ENCODE assay signal across 21 cellular contexts in the genomic region with DNA sequence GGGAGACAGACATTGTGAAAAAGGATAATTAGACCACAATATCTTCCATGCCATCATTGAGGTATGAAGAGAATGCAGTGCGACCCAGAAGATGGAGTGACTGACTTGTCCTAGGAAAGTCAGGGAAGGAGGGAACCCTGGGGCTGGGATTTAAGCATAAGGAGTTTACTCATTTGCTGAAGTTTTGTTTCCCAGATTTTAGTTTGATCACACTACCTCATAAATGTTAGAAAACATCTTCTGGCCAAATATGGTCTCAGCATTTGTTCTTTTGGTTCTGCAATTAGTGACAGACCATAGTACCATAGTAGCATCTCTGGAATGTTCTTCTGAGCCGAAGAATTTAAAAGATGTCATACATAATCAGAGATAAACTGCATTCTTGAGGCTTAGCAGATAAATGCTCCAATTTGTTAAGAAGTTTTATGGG.
DNase-seq lines count a peak whose midpoint lies in the region; ATAC-seq, FAIRE-seq and TF ChIP-seq lines count a peak whose summit lies in the region.
"Had no signal": no experiment of that assay in that cellular context is flagged by ENCODE, and none has a peak within 500 bp of the region (broad histone marks: within the 10 kb centered on the region; RNA-seq: fewer than 3 reads in every experiment).

No MANE protein-coding gene starts in this region.

- peak overlapping the region; percentile 57; the same call in 2 of the 3 replicates for H2BK15ac ChIP-seq in IMR-90 (ENCODE audit: low read depth, low read length)
- no peak overlapping the region for H2BK15ac ChIP-seq in mesenchymal stem cell (ENCODE audit: low read depth, poor library complexity, severe bottlenecking)

- H3K23ac ChIP-seq in IMR-90 (ENCODE audit: low read depth, low read length), result peak overlapping the region; percentile 57
- H3K23ac ChIP-seq in mesenchymal stem cell (ENCODE audit: low read length in 2 of 2), result no peak overlapping the region

- peak overlapping the region; percentile 98 for H3K18ac ChIP-seq in IMR-90 (ENCODE audit: low read depth, low read length)
- H3K18ac ChIP-seq in mesenchymal stem cell (ENCODE audit: low read depth in 1 of 2, low read length in 2 of 2), result peak overlapping the region in 1 of 2 experiments; percentile 48

- H4K5ac ChIP-seq in IMR-90 (ENCODE audit: low read depth, low read length), result peak overlapping the region; percentile 95

- H2AK9ac ChIP-seq in IMR-90 (replicated peaks; ENCODE audit: low read depth, low read length, poor library complexity), result no peak overlapping the region

- WGBS in A549 (ENCODE audit: missing lambda C conversion rate), result 96% methylated on average over 2 of the region's 2 CpGs
- WGBS in IMR-90 (ENCODE audit: extremely low coverage in 2 of 2, insufficient read length in 1 of 2), 2 experiments, result no CpG with 5 or more reads among the region's 2 CpGs
- 18% methylated on average over 2 of the region's 2 CpGs for WGBS in mesenchymal stem cell

- TF ChIP-seq RAD21 in A549 (conservative IDR thresholded peaks at IDR 0.05 in 1 of 2, IDR thresholded peaks at IDR 0.05 in 1 of 2), result no peak
- TF ChIP-seq RAD21 in IMR-90 (IDR thresholded peaks at IDR 0.05; ENCODE audit: low read length), result no peak

- H3K4me3 Mint-ChIP-seq in activated CD4-positive, alpha-beta T cell treated with anti-CD3 and anti-CD28 coated beads, Interleukin-2, amount 10 ng/mL, durations not matched to agents 7 days and 5 days, result no peak overlapping the region
- H3K4me3 Mint-ChIP-seq: natural killer cell treated with Interleukin-12 subunit alpha and Interleukin-12 subunit beta and Interleukin-15 and Interleukin-18, amount 100 ng/mL, for 72 hours had no signal

- H2BK120ac ChIP-seq in IMR-90 (ENCODE audit: low read depth, low read length) (peak overlapping the region; percentile 98), mesenchymal stem cell (ENCODE audit: low read depth, low read length) (no peak overlapping the region)

- H3K4me3 ChIP-seq in A549 (no peak overlapping the region), IMR-90 (ENCODE audit: insufficient read depth, low read depth, low read length) (no peak overlapping the region), mesenchymal stem cell (ENCODE audit: insufficient read depth in 1 of 2, low read depth in 1 of 2, low read length in 2 of 2) (no peak overlapping the region), dorsolateral prefrontal cortex (no peak overlapping the region)
- H3K4me3 ChIP-seq: thyroid gland had no signal

- ATAC-seq in A549, result no peak
- peak; percentile 55 for ATAC-seq in IMR-90 (ENCODE audit: low read depth)
- no peak for ATAC-seq in GM18861 (IDR thresholded peaks at IDR 0.05; ENCODE audit: unreplicated experiment)
- ATAC-seq: left lobe of liver; natural killer cell treated with Interleukin-12 subunit alpha and Interleukin-12 subunit beta and Interleukin-15 and Interleukin-18, amount 100 ng/mL, for 72 hours had no signal

- peak overlapping the region; percentile 85 for H3K56ac ChIP-seq in IMR-90 (ENCODE audit: extremely low read depth, insufficient read depth, low read length)

- TF ChIP-seq CTCF in A549 (IDR thresholded peaks at IDR 0.05) (no peak), IMR-90 (conservative IDR thresholded peaks at IDR 0.05; ENCODE audit: low read depth, low read length) (no peak), dorsolateral prefrontal cortex (IDR thresholded peaks at IDR 0.05 in 54 of 56, conservative IDR thresholded peaks at IDR 0.05 in 2 of 56; ENCODE audit: low read depth in 1 of 56, partially characterized antibody in 56 of 56) (no peak)

- TF ChIP-seq EP300 in A549 (IDR thresholded peaks at IDR 0.05), result no peak

- H3K4me1 Mint-ChIP-seq in activated CD4-positive, alpha-beta T cell treated with anti-CD3 and anti-CD28 coated beads, Interleukin-2, amount 10 ng/mL, durations not matched to agents 7 days and 5 days, result no peaks in the 10 kb centered on the region

- DNase-seq in A549 (ENCODE audit: low read depth in 1 of 2, low spot score in 1 of 2), result no peak
- peak; percentile 75 for DNase-seq in IMR-90
- DNase-seq in dedifferentiated amniotic fluid mesenchymal stem cell (ENCODE audit: extremely low spot score), result peak; percentile 41
- peak; percentile 66 for DNase-seq in mesenchymal stem cell
- DNase-seq in activated CD4-positive, alpha-beta T cell treated with anti-CD3 and anti-CD28 coated beads, Interleukin-2, amount 10 ng/mL, durations not matched to agents 7 days and 5 days, result no peak
- no peak for DNase-seq in NCI-H446 treated with DMSO at 0.1 percent for 48 hours (lab: John Stamatoyannopoulos, UW)
- no peak for DNase-seq in dorsolateral prefrontal cortex
- DNase-seq: 8988T; activated gamma-delta T cell treated with Interleukin-2 at 50 U/mL for 16 hours; NCI-H1436; NCI-H510A treated with DMSO at 0.1 percent for 48 hours; OCI-M1; stimulated activated CD4-positive, alpha-beta T cell treated with anti-CD3 and anti-CD28 coated beads, Interleukin-2, amount 100 ng/mL, for 48 hours; thyroid gland had no signal

- peak overlapping the region; percentile 85 for H2AK5ac ChIP-seq in IMR-90 (ENCODE audit: low read depth, low read length)
- no peak overlapping the region for H2AK5ac ChIP-seq in mesenchymal stem cell (ENCODE audit: low read length, severe bottlenecking)

- H2BK12ac ChIP-seq in mesenchymal stem cell (ENCODE audit: low read length in 2 of 2), result peak overlapping the region in 1 of 2 experiments; percentile 81

- H3K4me1 ChIP-seq in A549 (peaks cover 58% of the 10 kb centered on the region), IMR-90 (ENCODE audit: control insufficient read depth, insufficient read depth, low read length) (peaks cover 31% of the 10 kb centered on the region), mesenchymal stem cell (ENCODE audit: control insufficient read depth, insufficient read depth, low read depth, low read length) (peaks cover 14% of the 10 kb centered on the region)

- TF ChIP-seq POLR2A in A549 (IDR thresholded peaks at IDR 0.05; ENCODE audit: low read length) (no peak), IMR-90 (IDR thresholded peaks at IDR 0.05; ENCODE audit: low read depth, low read length) (no peak)

- H4K20me1 ChIP-seq in IMR-90 (ENCODE audit: insufficient read depth, low read length), result no peaks in the 10 kb centered on the region

- H3K36me3 Mint-ChIP-seq in activated CD4-positive, alpha-beta T cell treated with anti-CD3 and anti-CD28 coated beads, Interleukin-2, amount 10 ng/mL, durations not matched to agents 7 days and 5 days (ENCODE audit: low read depth), result no peaks in the 10 kb centered on the region
- H3K36me3 Mint-ChIP-seq: natural killer cell treated with Interleukin-12 subunit alpha and Interleukin-12 subunit beta and Interleukin-15 and Interleukin-18, amount 100 ng/mL, for 72 hours had no signal

- H3K27me3 ChIP-seq in IMR-90 (ENCODE audit: control insufficient read depth, insufficient read depth, low read length) (no peaks in the 10 kb centered on the region), mesenchymal stem cell (ENCODE audit: control insufficient read depth in 1 of 2, insufficient read depth in 1 of 2, low read length in 2 of 2) (no peaks in the 10 kb centered on the region), dorsolateral prefrontal cortex (no peaks in the 10 kb centered on the region)
- H3K27me3 ChIP-seq: thyroid gland had no signal

- H3K9me3 Mint-ChIP-seq in activated CD4-positive, alpha-beta T cell treated with anti-CD3 and anti-CD28 coated beads, Interleukin-2, amount 10 ng/mL, durations not matched to agents 7 days and 5 days, result no peaks in the 10 kb centered on the region
- H3K9me3 Mint-ChIP-seq: natural killer cell treated with Interleukin-12 subunit alpha and Interleukin-12 subunit beta and Interleukin-15 and Interleukin-18, amount 100 ng/mL, for 72 hours had no signal

- dilution Hi-C loops in IMR-90 (cut with HindIII; ENCODE audit: low sequenced_read_pairs, unreplicated experiment), result no loop called here

- BruUV-seq in IMR-90 (replicated peaks; lab: Mats Ljungman, UMichigan), result no TSS peak

- H2AFZ ChIP-seq in IMR-90 (replicated peaks; ENCODE audit: low read length, poor library complexity) (no peak overlapping the region), mesenchymal stem cell (ENCODE audit: low read depth, low read length) (no peak overlapping the region)

- H2BK5ac ChIP-seq in IMR-90 (ENCODE audit: low read depth, low read length, poor library complexity, severe bottlenecking) (peak overlapping the region; percentile 98), mesenchymal stem cell (ENCODE audit: low read depth, low read length, poor library complexity, severe bottlenecking) (no peak overlapping the region)

- H3K36me3 ChIP-seq in IMR-90 (ENCODE audit: control insufficient read depth, insufficient read depth, low read length) (no peaks in the 10 kb centered on the region), mesenchymal stem cell (ENCODE audit: control insufficient read depth in 1 of 2, insufficient read depth in 2 of 2, low read depth in 1 of 2, low read length in 2 of 2) (no peaks in the 10 kb centered on the region)
- H3K36me3 ChIP-seq: thyroid gland had no signal

- peak overlapping the region; percentile 97 for H3K4ac ChIP-seq in IMR-90 (ENCODE audit: low read depth, low read length)
- H3K4ac ChIP-seq in mesenchymal stem cell (ENCODE audit: low read depth in 1 of 2, low read length in 2 of 2), result no peak overlapping the region

- H3K79me1 ChIP-seq in IMR-90 (ENCODE audit: low read depth in 1 of 2, low read length in 2 of 2), result no peaks in the 10 kb centered on the region
- peaks cover 1% of the 10 kb centered on the region for H3K79me1 ChIP-seq in mesenchymal stem cell (replicated peaks; ENCODE audit: low read length, poor library complexity, severe bottlenecking)

- H3K27ac ChIP-seq in A549, result peak overlapping the region; percentile 87 to 88
- peak overlapping the region; percentile 85 for H3K27ac ChIP-seq in IMR-90 (ENCODE audit: insufficient read depth, low read length)
- H3K27ac ChIP-seq in mesenchymal stem cell (ENCODE audit: low read length, poor library complexity, severe bottlenecking), result peak overlapping the region; percentile 57
- H3K27ac ChIP-seq in dorsolateral prefrontal cortex, result no peak overlapping the region
- H3K27ac ChIP-seq: HL-60, KMS-11, thyroid gland, VCaP had no signal

- H3K27ac Mint-ChIP-seq in activated CD4-positive, alpha-beta T cell treated with anti-CD3 and anti-CD28 coated beads, Interleukin-2, amount 10 ng/mL, durations not matched to agents 7 days and 5 days, result no peak overlapping the region
- H3K27ac Mint-ChIP-seq: natural killer cell treated with Interleukin-12 subunit alpha and Interleukin-12 subunit beta and Interleukin-15 and Interleukin-18, amount 100 ng/mL, for 72 hours had no signal

- H4K8ac ChIP-seq in IMR-90 (ENCODE audit: low read depth in 2 of 2, low read length in 2 of 2) (peak overlapping the region; percentile 84 to 92), mesenchymal stem cell (ENCODE audit: low read length) (peak overlapping the region; percentile 51)

- intact Hi-C loops in IMR-90 (cut with micrococcal nuclease) (loop anchor here (1.0 to 10.0 kb wide), 4 partner anchors 96 to 711 kb away; a partner anchor contains a TSS), dorsolateral prefrontal cortex (cut with DNase I) (loop anchor here in 1 of 2 donors (10.0 kb wide), 1 partner anchor 291 kb away; no protein-coding TSS in a partner anchor)

- no peaks in the 10 kb centered on the region for H3K9me3 ChIP-seq in A549
- no peaks in the 10 kb centered on the region for H3K9me3 ChIP-seq in IMR-90 (ENCODE audit: control insufficient read depth, insufficient read depth, low read length)
- no peaks in the 10 kb centered on the region for H3K9me3 ChIP-seq in mesenchymal stem cell (ENCODE audit: control insufficient read depth, low read length)
- H3K9me3 ChIP-seq: thyroid gland had no signal

- no peak overlapping the region for H3K4me2 ChIP-seq in A549
- H3K4me2 ChIP-seq in IMR-90 (ENCODE audit: low read depth, low read length), result peak overlapping the region; percentile 50; the same call in 1 of the 2 replicates
- H3K4me2 ChIP-seq in mesenchymal stem cell (ENCODE audit: low read length, poor library complexity, severe bottlenecking), result no peak overlapping the region
- H3K4me2 ChIP-seq: KMS-11 had no signal

- CTCF ChIA-PET in A549 (lab: Yijun Ruan, JAX), result interaction anchor here (2.5 kb wide), 1 partner anchor 44 kb away, joined by 13 read pairs; no protein-coding TSS in a partner anchor
- CTCF ChIA-PET in IMR-90 (lab: Yijun Ruan, JAX), result interaction anchor here (0.7 kb wide), 1 partner anchor 13 kb away, joined by 3 read pairs; no protein-coding TSS in a partner anchor
- CTCF ChIA-PET in activated CD4-positive, alpha-beta T cell treated with anti-CD3 and anti-CD28 coated beads, Interleukin-2, amount 10 ng/mL, durations not matched to agents 7 days and 5 days (lab: Charles Lee), result no interaction called here

- H3K27me3 Mint-ChIP-seq in activated CD4-positive, alpha-beta T cell treated with anti-CD3 and anti-CD28 coated beads, Interleukin-2, amount 10 ng/mL, durations not matched to agents 7 days and 5 days, result no peaks in the 10 kb centered on the region

- H3K14ac ChIP-seq in IMR-90 (replicated peaks; ENCODE audit: low read depth, low read length) (peak overlapping the region; percentile 73), mesenchymal stem cell (ENCODE audit: low read length in 2 of 2) (no peak overlapping the region)

- H4K91ac ChIP-seq in IMR-90 (ENCODE audit: insufficient read depth, low read depth, low read length), result peak overlapping the region; percentile 82
- H4K91ac ChIP-seq in mesenchymal stem cell (ENCODE audit: low read length), result peak overlapping the region; percentile 70

- peaks cover 23% of the 10 kb centered on the region for H3K9me1 ChIP-seq in IMR-90 (ENCODE audit: insufficient read depth, low read length)

- peak overlapping the region; percentile 47; the same call in 1 of the 2 replicates for H3K9ac ChIP-seq in IMR-90 (ENCODE audit: low read depth, low read length)
- H3K9ac ChIP-seq in mesenchymal stem cell (ENCODE audit: low read length), result no peak overlapping the region
- H3K9ac ChIP-seq: KMS-11 had no signal

- H2BK20ac ChIP-seq in IMR-90 (ENCODE audit: low read depth, low read length), result peak overlapping the region; percentile 96

- FAIRE-seq in A549 (lab: Jason Lieb, UNC), result no peak
- FAIRE-seq: bronchial epithelial cell had no signal

- POLR2A ChIA-PET in A549 (lab: Yijun Ruan, JAX) (interaction anchor here (1.9 kb wide), 1 partner anchor 62 kb away, joined by 7 read pairs; no protein-coding TSS in a partner anchor), IMR-90 (lab: Charles Lee; ENCODE audit: unreplicated experiment) (no interaction called here)
- POLR2A ChIA-PET in activated CD4-positive, alpha-beta T cell treated with anti-CD3 and anti-CD28 coated beads, Interleukin-2, amount 10 ng/mL, durations not matched to agents 7 days and 5 days (lab: Charles Lee), result no interaction called here

- in situ Hi-C loops in IMR-90 (cut with MboI; ENCODE audit: low sequenced_read_pairs), result no loop called here

Comparison
In these comparisons a context has a peak if more than half of its experiments do, and no peak if none do; other contexts are left out.
1. DNase-seq: peak in IMR-90 (single experiment), dedifferentiated amniotic fluid mesenchymal stem cell (single experiment) and mesenchymal stem cell (single experiment); none in A549 (0 of 2), activated CD4-positive, alpha-beta T cell treated with anti-CD3 and anti-CD28 coated beads, Interleukin-2, amount 10 ng/mL, durations not matched to agents 7 days and 5 days (single experiment), NCI-H446 treated with DMSO at 0.1 percent for 48 hours (single experiment) and dorsolateral prefrontal cortex (0 of 10).
2. H3K27ac ChIP-seq: peak in A549 (2 of 2), IMR-90 (single experiment) and mesenchymal stem cell (single experiment); none in dorsolateral prefrontal cortex (0 of 59).